ENCODE assay signal across 14 cellular contexts in the genomic region with DNA sequence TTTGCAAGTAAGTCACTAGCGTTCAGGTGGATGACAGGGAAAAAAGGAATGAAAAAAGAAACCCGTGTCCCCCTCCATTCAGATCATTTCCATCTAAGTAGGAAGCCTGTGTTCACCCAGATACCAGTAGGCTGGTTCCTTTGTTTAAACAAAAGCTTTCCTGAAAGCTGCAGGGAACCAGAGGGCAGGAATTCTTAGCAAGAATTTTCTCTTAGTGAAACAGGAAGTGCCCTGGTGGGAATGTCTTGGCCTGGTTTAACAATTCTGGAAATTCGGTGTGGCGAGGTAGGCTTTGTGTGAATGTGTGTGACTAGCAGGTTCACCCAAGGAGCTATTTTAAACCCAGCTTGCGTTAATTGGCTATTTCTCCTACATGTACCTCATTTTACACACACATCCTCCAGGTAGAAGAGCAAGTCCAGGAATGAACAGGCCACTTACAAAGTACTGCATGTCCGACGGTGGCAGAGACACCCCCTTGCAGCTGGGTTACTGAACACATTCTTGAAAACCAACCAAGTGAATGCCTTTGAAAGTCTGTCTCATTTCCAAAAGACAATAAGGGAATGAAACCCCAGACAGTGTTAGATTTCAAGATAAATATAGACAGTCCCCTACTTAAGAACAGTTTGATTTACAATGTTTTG.
DNase-seq lines count a peak whose midpoint lies in the region; ATAC-seq and TF ChIP-seq lines count a peak whose summit lies in the region.
"Had no signal": no experiment of that assay in that cellular context is flagged by ENCODE, and none has a peak within 500 bp of the region (broad histone marks: within the 10 kb centered on the region; RNA-seq: fewer than 3 reads in every experiment).

No MANE protein-coding gene starts in this region.

- H3K4me1 ChIP-seq in HEK293 (ENCODE audit: control insufficient read depth, insufficient read depth, low read length), result peaks cover 26% of the 10 kb centered on the region
- H3K4me1 ChIP-seq in sigmoid colon, result peaks cover 0 to 69% (median 58%) of the 10 kb centered on the region in 4 donors
- H3K4me1 ChIP-seq in mucosa of descending colon (ENCODE audit: low read depth), result peaks cover 3% of the 10 kb centered on the region

- peak overlapping the region in 4 of 5 donors; percentile 2 to 61 (median 50) for H3K4me3 Mint-ChIP-seq in immature natural killer cell
- H3K4me3 Mint-ChIP-seq: activated CD8-positive, alpha-beta T cell treated with anti-CD3 and anti-CD28 coated beads for 36 hours had no signal

- H3K36me3 Mint-ChIP-seq in immature natural killer cell, result peaks cover 7 to 24% (median 10%) of the 10 kb centered on the region in 3 donors
- H3K36me3 Mint-ChIP-seq: CD4-positive, alpha-beta memory T cell had no signal

- H3K4me3 ChIP-seq in HEK293 (ENCODE audit: low read depth, low read length) (no peak overlapping the region), sigmoid colon (no peak overlapping the region), mucosa of descending colon (no peak overlapping the region)
- H3K4me3 ChIP-seq: GM23248, SJSA1, tibial nerve had no signal

- no peaks in the 10 kb centered on the region for H3K9me3 ChIP-seq in HEK293 (ENCODE audit: control insufficient read depth, insufficient read depth, low read depth, low read length)
- no peaks in the 10 kb centered on the region for H3K9me3 ChIP-seq in sigmoid colon
- H3K9me3 ChIP-seq in mucosa of descending colon, result no peaks in the 10 kb centered on the region
- H3K9me3 ChIP-seq: SJSA1, tibial nerve had no signal

- no peak for DNase-seq in immature natural killer cell
- DNase-seq in sigmoid colon, result no peak
- DNase-seq in activated CD4-positive, alpha-beta T cell treated with anti-CD3 and anti-CD28 coated beads for 1 hour, result no peak
- no peak for DNase-seq in activated CD4-positive, alpha-beta T cell treated with anti-CD3 and anti-CD28 coated beads for 4 hours
- DNase-seq in NCI-H1417 (lab: John Stamatoyannopoulos, UW), result no peak
- DNase-seq in mucosa of descending colon, result no peak
- DNase-seq: activated CD8-positive, alpha-beta T cell treated with anti-CD3 and anti-CD28 coated beads for 36 hours; CD4-positive, alpha-beta memory T cell; GM23248; NCI-H187 treated with DMSO at 0.1 percent for 48 hours had no signal

- H3K27me3 Mint-ChIP-seq in immature natural killer cell (ENCODE audit: low read depth in 3 of 3), result peaks cover 2 to 7% (median 5%) of the 10 kb centered on the region in 3 donors
- H3K27me3 Mint-ChIP-seq: activated CD8-positive, alpha-beta T cell treated with anti-CD3 and anti-CD28 coated beads for 36 hours; CD4-positive, alpha-beta memory T cell had no signal

- no peak for TF ChIP-seq CTCF in HEK293 (tag by site-specific recombination; IDR thresholded peaks at IDR 0.05)
- no peak for TF ChIP-seq CTCF in sigmoid colon (IDR thresholded peaks at IDR 0.05)
- no peak for TF ChIP-seq CTCF in mucosa of descending colon (IDR thresholded peaks at IDR 0.05)

- 73 to 82% methylated on average over 7 of the region's 7 CpGs for WGBS in sigmoid colon, 2 donors

- H3K27ac Mint-ChIP-seq in immature natural killer cell, result peak overlapping the region; percentile 88 to 99 (median 92)
- H3K27ac Mint-ChIP-seq: activated CD8-positive, alpha-beta T cell treated with anti-CD3 and anti-CD28 coated beads for 36 hours; CD4-positive, alpha-beta memory T cell had no signal

- POLR2A ChIA-PET in HEK293 (lab: Yijun Ruan, JAX), result interaction anchor here (0.9 kb wide), 1 partner anchor 9 kb away, joined by 3 read pairs; no protein-coding TSS in a partner anchor

- H3K27ac ChIP-seq in HEK293 (ENCODE audit: extremely low read depth, low read depth, low read length) (peak overlapping the region; percentile 21; the same call in 1 of the 2 replicates), cingulate gyrus (ENCODE audit: low read depth, low read length) (peak overlapping the region; percentile 47), sigmoid colon (peak overlapping the region; percentile 40 to 80 (median 77))
- H3K27ac ChIP-seq: GM23248, SJSA1 had no signal

- no peak for TF ChIP-seq POLR2A in sigmoid colon (IDR thresholded peaks at IDR 0.05)

- CTCF ChIA-PET in HEK293 (lab: Yijun Ruan, JAX), result interaction anchor here (0.6 to 1.7 kb wide), 4 partner anchors 9 to 93 kb away, joined by 3 to 6 read pairs (median 4); no protein-coding TSS in a partner anchor

- peaks cover 99 to 100% of the 10 kb centered on the region in 2 donors for H3K4me1 Mint-ChIP-seq in immature natural killer cell

- intact Hi-C loops in sigmoid colon (cut with DNase I), result no loop called here
- intact Hi-C loops in mucosa of descending colon (cut with DNase I, micrococcal nuclease), result no loop called here

- ATAC-seq in mucosa of descending colon, result no peak
- ATAC-seq: activated CD8-positive, alpha-beta T cell treated with anti-CD3 and anti-CD28 coated beads for 36 hours had no signal

- TF ChIP-seq EP300 in sigmoid colon (IDR thresholded peaks at IDR 0.05), result no peak

- no peaks in the 10 kb centered on the region for H3K27me3 ChIP-seq in sigmoid colon
- H3K27me3 ChIP-seq: SJSA1, tibial nerve had no signal

- H3K9me3 Mint-ChIP-seq in immature natural killer cell, result no peaks in the 10 kb centered on the region
- H3K9me3 Mint-ChIP-seq: activated CD8-positive, alpha-beta T cell treated with anti-CD3 and anti-CD28 coated beads for 36 hours had no signal

- H3K36me3 ChIP-seq in HEK293 (ENCODE audit: control insufficient read depth in 2 of 2, insufficient read depth in 1 of 2, low read length in 2 of 2) (no peaks in the 10 kb centered on the region), sigmoid colon (no peaks in the 10 kb centered on the region), mucosa of descending colon (ENCODE audit: low read depth) (no peaks in the 10 kb centered on the region)
- H3K36me3 ChIP-seq: SJSA1, tibial nerve had no signal

TF ChIP-seq in HEK293, 187 proteins besides CTCF, POLR2A, EP300 and RAD21 (continues in another document):
- TF ChIP-seq, protein P1, sequence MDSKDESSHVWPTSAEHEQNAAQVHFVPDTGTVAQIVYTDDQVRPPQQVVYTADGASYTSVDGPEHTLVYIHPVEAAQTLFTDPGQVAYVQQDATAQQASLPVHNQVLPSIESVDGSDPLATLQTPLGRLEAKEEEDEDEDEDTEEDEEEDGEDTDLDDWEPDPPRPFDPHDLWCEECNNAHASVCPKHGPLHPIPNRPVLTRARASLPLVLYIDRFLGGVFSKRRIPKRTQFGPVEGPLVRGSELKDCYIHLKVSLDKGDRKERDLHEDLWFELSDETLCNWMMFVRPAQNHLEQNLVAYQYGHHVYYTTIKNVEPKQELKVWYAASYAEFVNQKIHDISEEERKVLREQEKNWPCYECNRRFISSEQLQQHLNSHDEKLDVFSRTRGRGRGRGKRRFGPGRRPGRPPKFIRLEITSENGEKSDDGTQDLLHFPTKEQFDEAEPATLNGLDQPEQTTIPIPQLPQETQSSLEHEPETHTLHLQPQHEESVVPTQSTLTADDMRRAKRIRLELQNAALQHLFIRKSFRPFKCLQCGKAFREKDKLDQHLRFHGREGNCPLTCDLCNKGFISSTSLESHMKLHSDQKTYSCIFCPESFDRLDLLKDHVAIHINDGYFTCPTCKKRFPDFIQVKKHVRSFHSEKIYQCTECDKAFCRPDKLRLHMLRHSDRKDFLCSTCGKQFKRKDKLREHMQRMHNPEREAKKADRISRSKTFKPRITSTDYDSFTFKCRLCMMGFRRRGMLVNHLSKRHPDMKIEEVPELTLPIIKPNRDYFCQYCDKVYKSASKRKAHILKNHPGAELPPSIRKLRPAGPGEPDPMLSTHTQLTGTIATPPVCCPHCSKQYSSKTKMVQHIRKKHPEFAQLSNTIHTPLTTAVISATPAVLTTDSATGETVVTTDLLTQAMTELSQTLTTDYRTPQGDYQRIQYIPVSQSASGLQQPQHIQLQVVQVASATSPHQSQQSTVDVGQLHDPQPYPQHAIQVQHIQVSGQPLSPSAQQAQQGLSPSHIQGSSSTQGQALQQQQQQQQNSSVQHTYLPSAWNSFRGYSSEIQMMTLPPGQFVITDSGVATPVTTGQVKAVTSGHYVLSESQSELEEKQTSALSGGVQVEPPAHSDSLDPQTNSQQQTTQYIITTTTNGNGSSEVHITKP (tag by site-specific recombination; IDR thresholded peaks at IDR 0.05), result 0 out of 2 replicates have a peak, but pooled peaks have one; percentile 9
- TF ChIP-seq ZNF140 (tag by site-specific recombination; IDR thresholded peaks at IDR 0.05), result no peak
- TF ChIP-seq, protein P2, sequence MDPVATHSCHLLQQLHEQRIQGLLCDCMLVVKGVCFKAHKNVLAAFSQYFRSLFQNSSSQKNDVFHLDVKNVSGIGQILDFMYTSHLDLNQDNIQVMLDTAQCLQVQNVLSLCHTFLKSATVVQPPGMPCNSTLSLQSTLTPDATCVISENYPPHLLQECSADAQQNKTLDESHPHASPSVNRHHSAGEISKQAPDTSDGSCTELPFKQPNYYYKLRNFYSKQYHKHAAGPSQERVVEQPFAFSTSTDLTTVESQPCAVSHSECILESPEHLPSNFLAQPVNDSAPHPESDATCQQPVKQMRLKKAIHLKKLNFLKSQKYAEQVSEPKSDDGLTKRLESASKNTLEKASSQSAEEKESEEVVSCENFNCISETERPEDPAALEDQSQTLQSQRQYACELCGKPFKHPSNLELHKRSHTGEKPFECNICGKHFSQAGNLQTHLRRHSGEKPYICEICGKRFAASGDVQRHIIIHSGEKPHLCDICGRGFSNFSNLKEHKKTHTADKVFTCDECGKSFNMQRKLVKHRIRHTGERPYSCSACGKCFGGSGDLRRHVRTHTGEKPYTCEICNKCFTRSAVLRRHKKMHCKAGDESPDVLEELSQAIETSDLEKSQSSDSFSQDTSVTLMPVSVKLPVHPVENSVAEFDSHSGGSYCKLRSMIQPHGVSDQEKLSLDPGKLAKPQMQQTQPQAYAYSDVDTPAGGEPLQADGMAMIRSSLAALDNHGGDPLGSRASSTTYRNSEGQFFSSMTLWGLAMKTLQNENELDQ (tag by site-specific recombination; IDR thresholded peaks at IDR 0.05; ENCODE audit: low read depth), result no peak

Comparison
In these comparisons a context has a peak if more than half of its experiments do, and no peak if none do; other contexts are left out.
1. H3K27ac ChIP-seq: peak in every context shown above with its lines; median percentile 77 in sigmoid colon; 47 in cingulate gyrus; 21 in HEK293.